Comparison of ENCODE assay signal across 1 cellular context in genomic region chr11:76657824-76658170, GRCh38.
TF ChIP-seq lines count a peak whose summit lies in the region.

No MANE protein-coding gene starts in this region.

TF ChIP-seq in GM12878, 131 proteins besides CTCF, POLR2A, EP300 and RAD21:
- TF ChIP-seq CHD2 (IDR thresholded peaks at IDR 0.05; ENCODE audit: borderline replicate concordance, low read depth, low read length): no peak
- TF ChIP-seq SMARCA5 (IDR thresholded peaks at IDR 0.05): no peak
- TF ChIP-seq ELK1 (IDR thresholded peaks at IDR 0.05; ENCODE audit: low read depth, low read length): no peak
- no peak for TF ChIP-seq KAT2A (conservative IDR thresholded peaks at IDR 0.05; ENCODE audit: control insufficient read depth, low read depth, low read length)
- TF ChIP-seq ZNF687 (IDR thresholded peaks at IDR 0.05): no peak
- no peak for TF ChIP-seq GABPA (IDR thresholded peaks at IDR 0.05; ENCODE audit: low read depth)
- TF ChIP-seq SUPT20H (IDR thresholded peaks at IDR 0.05; ENCODE audit: borderline replicate concordance, control insufficient read depth, low read depth, low read length): no peak
- TF ChIP-seq SKIL (IDR thresholded peaks at IDR 0.05; ENCODE audit: low read depth, poor library complexity, severe bottlenecking): no peak
- TF ChIP-seq BCLAF1 (IDR thresholded peaks at IDR 0.05): no peak
- TF ChIP-seq IKZF2 (IDR thresholded peaks at IDR 0.05): no peak
- TF ChIP-seq EGR1 (IDR thresholded peaks at IDR 0.05; ENCODE audit: borderline replicate concordance in 1 of 2, low read depth in 2 of 2, low read length in 2 of 2): no peak
- no peak for TF ChIP-seq TARDBP (IDR thresholded peaks at IDR 0.05; ENCODE audit: borderline replicate concordance)
- TF ChIP-seq ZBED1 (IDR thresholded peaks at IDR 0.05; ENCODE audit: borderline replicate concordance): no peak
- TF ChIP-seq CEBPZ (IDR thresholded peaks at IDR 0.05; ENCODE audit: low read depth, low read length): no peak
- no peak for TF ChIP-seq NBN (IDR thresholded peaks at IDR 0.05)
- no peak for TF ChIP-seq SREBF2 (IDR thresholded peaks at IDR 0.05; ENCODE audit: low read length)
